ENCODE assay signal across 27 cellular contexts in the genomic region with DNA sequence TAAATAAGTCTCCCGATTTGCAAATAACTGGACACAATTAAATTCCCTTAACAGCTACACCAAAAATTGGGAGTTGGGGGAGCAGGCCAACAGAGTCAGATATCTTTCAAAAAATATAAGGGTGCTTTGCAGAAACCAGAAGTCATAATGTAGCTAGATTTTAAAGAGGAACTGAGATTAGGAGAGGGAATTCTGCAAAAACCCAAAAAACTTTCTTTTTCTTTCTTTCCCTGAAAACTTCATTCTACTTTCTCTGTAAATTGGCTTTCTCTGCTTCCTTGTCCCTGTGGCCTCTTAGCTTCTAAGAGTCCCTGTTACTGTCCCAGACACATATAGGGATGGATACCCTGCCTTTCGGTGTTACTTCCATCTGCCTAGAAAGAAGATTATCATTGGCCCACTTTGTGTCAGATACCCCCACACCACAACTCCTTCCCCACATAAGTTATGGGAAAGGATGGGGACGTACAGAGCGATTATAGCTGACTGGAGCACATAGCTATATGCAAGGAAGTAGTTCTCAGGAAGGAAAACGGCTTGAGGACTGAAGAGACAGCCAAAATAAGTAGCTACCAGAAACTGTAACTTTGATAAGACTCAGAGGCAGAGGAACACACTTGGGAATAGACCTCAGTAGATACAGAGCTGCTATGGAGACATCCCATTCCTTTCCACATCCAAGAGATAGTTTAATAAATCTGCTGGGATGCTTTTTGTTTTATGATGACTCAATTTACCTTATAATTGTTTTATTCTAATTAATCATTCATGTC.
DNase-seq lines count a peak whose midpoint lies in the region; ATAC-seq and TF ChIP-seq lines count a peak whose summit lies in the region.
"Had no signal": no experiment of that assay in that cellular context is flagged by ENCODE, and none has a peak within 500 bp of the region (broad histone marks: within the 10 kb centered on the region; RNA-seq: fewer than 3 reads in every experiment).

No MANE protein-coding gene starts in this region.

- DNase-seq in activated T-cell treated with anti-CD3 and anti-CD28 coated beads, Interleukin-2, amount 50 U/mL, for 72 hours, result no peak
- DNase-seq in activated T-cell treated with anti-CD3 and anti-CD28 coated beads for 4 hours (no peak), PC-3 (no peak), epithelial cell of prostate (ENCODE audit: low read depth, low spot score) (no peak), Ammon's horn (ENCODE audit: low spot score) (no peak), GOT3 (lab: John Stamatoyannopoulos, UW) (no peak), ACHN (no peak)
- DNase-seq in stimulated activated naive CD8-positive, alpha-beta T cell treated with anti-CD3 and anti-CD28 coated beads, Interleukin-15, amount 100 ng/mL, for 72 hours, result no peak
- DNase-seq: activated CD4-positive, alpha-beta T cell treated with anti-CD3 and anti-CD28 coated beads for 48 hours; activated naive CD4-positive, alpha-beta T cell treated with Interleukin-2 at 50 U/mL for 16 hours; activated T-cell treated with anti-CD3 and anti-CD28 coated beads, Interleukin-2, amount 50 U/mL, for 4 hours; amniotic stem cell; brain microvascular endothelial cell; DMS153; effector CD4-positive, alpha-beta T cell; glutamatergic neuron; NCI-H146; right lobe of liver; stimulated activated CD4-positive, alpha-beta T cell treated with anti-CD3 and anti-CD28 coated beads, Interleukin-12 subunit alpha, Interleukin-12 subunit beta, amount 100 ng/mL, for 4 hours; stimulated activated CD4-positive, alpha-beta T cell treated with anti-CD3 and anti-CD28 coated beads, Interleukin-4, amount 100 ng/mL, for 1 hour had no signal

- no peak overlapping the region for H3K9ac ChIP-seq in PC-3 (ENCODE audit: low read length)
- H3K9ac ChIP-seq: GM23248, KMS-11 had no signal

- H3K4me3 Mint-ChIP-seq in activated T-cell treated with anti-CD3 and anti-CD28 coated beads, Interleukin-2, amount 50 U/mL, for 72 hours, result peak overlapping the region in 1 of 2 donors; percentile 28
- peak overlapping the region in 1 of 2 donors; percentile 36 for H3K4me3 Mint-ChIP-seq in stimulated activated naive CD8-positive, alpha-beta T cell treated with anti-CD3 and anti-CD28 coated beads, Interleukin-15, amount 100 ng/mL, for 72 hours
- H3K4me3 Mint-ChIP-seq: activated T-cell treated with anti-CD3 and anti-CD28 coated beads, Interleukin-2, amount 50 U/mL, for 4 hours; stimulated activated effector memory CD8-positive, alpha-beta T cell treated with anti-CD3 and anti-CD28 coated beads, Interleukin-12 subunit alpha, Interleukin-12 subunit beta, amount 100 ng/mL, for 72 hours; T-helper 2 cell treated with Interferon-gamma antibody and Interleukin-4, amounts not matched to agents 5 μg/mL and 100 μg/mL, for 36 hours had no signal

- H3K27ac ChIP-seq in PC-3 (ENCODE audit: low read length) (peak overlapping the region; percentile 70), epithelial cell of prostate (peak overlapping the region; percentile 60)
- H3K27ac ChIP-seq: 22Rv1, brain microvascular endothelial cell, GM23248, KMS-11, right lobe of liver, thoracic aorta, vagina had no signal

- no peaks in the 10 kb centered on the region for H4K20me1 ChIP-seq in PC-3 (ENCODE audit: low read length)

- TF ChIP-seq CTCF in PC-3 (conservative IDR thresholded peaks at IDR 0.05; ENCODE audit: low read depth, low read length), result no peak

- ATAC-seq in activated T-cell treated with anti-CD3 and anti-CD28 coated beads, Interleukin-2, amount 50 U/mL, for 72 hours (replicated peaks in 1 of 2), result no peak
- ATAC-seq in PC-3, result no peak
- no peak for ATAC-seq in stimulated activated naive CD8-positive, alpha-beta T cell treated with anti-CD3 and anti-CD28 coated beads, Interleukin-15, amount 100 ng/mL, for 72 hours

- no peak overlapping the region for H2AFZ ChIP-seq in PC-3 (ENCODE audit: low read length)
- H2AFZ ChIP-seq: GM23248 had no signal

- H3K27ac Mint-ChIP-seq in activated T-cell treated with anti-CD3 and anti-CD28 coated beads, Interleukin-2, amount 50 U/mL, for 72 hours, result peak overlapping the region; percentile 67
- H3K27ac Mint-ChIP-seq in stimulated activated naive CD8-positive, alpha-beta T cell treated with anti-CD3 and anti-CD28 coated beads, Interleukin-15, amount 100 ng/mL, for 72 hours, result peak overlapping the region; percentile 90 to 95
- H3K27ac Mint-ChIP-seq: stimulated activated effector memory CD8-positive, alpha-beta T cell treated with anti-CD3 and anti-CD28 coated beads, Interleukin-12 subunit alpha, Interleukin-12 subunit beta, amount 100 ng/mL, for 72 hours; T-helper 2 cell treated with Interferon-gamma antibody and Interleukin-4, amounts not matched to agents 5 μg/mL and 100 μg/mL, for 36 hours had no signal

- no peaks in the 10 kb centered on the region for H3K9me3 ChIP-seq in PC-3 (ENCODE audit: low read length)
- H3K9me3 ChIP-seq: right lobe of liver, thoracic aorta, vagina had no signal

- in situ Hi-C loops in ACHN (cut with HindIII; ENCODE audit: low pct_ligation_motif_present, low pct_unique_long_range_greater_than_20kb, low sequenced_read_pairs), result no loop called here

- H3K4me1 ChIP-seq in PC-3 (ENCODE audit: insufficient read depth, low read length), result peaks cover 30% of the 10 kb centered on the region

- intact Hi-C loops in PC-3 (cut with micrococcal nuclease), result loop anchor here (2.0 to 10.0 kb wide), 2 partner anchors 33 to 363 kb away; no protein-coding TSS in a partner anchor

- H3K9me2 ChIP-seq in PC-3 (replicated peaks; ENCODE audit: low read length), result no peaks in the 10 kb centered on the region

- peaks cover 6 to 11% of the 10 kb centered on the region in 2 donors for H3K9me3 Mint-ChIP-seq in activated T-cell treated with anti-CD3 and anti-CD28 coated beads, Interleukin-2, amount 50 U/mL, for 72 hours
- peaks cover 16 to 18% of the 10 kb centered on the region in 2 donors for H3K9me3 Mint-ChIP-seq in stimulated activated naive CD8-positive, alpha-beta T cell treated with anti-CD3 and anti-CD28 coated beads, Interleukin-15, amount 100 ng/mL, for 72 hours
- H3K9me3 Mint-ChIP-seq: activated T-cell treated with anti-CD3 and anti-CD28 coated beads, Interleukin-2, amount 50 U/mL, for 4 hours; stimulated activated effector memory CD8-positive, alpha-beta T cell treated with anti-CD3 and anti-CD28 coated beads, Interleukin-12 subunit alpha, Interleukin-12 subunit beta, amount 100 ng/mL, for 72 hours had no signal

- CTCF ChIA-PET in PC-3 (lab: Charles Lee), result interaction anchor here (0.6 kb wide), 1 partner anchor 129 kb away, joined by 3 read pairs; the partner anchor contains the start of gene TGFBR2

- no TSS peak for BruUV-seq in PC-3 (replicated peaks; lab: Mats Ljungman, UMichigan)

- POLR2A ChIA-PET in PC-3 (lab: Charles Lee; ENCODE audit: unreplicated experiment), result no interaction called here

- no peaks in the 10 kb centered on the region for H3K36me3 ChIP-seq in PC-3 (ENCODE audit: low read depth, low read length)
- H3K36me3 ChIP-seq: brain microvascular endothelial cell, right lobe of liver, thoracic aorta, vagina had no signal

- peaks cover 61% of the 10 kb centered on the region for H3K4me1 Mint-ChIP-seq in activated T-cell treated with anti-CD3 and anti-CD28 coated beads, Interleukin-2, amount 50 U/mL, for 72 hours (ENCODE audit: low read depth)
- H3K4me1 Mint-ChIP-seq in stimulated activated naive CD8-positive, alpha-beta T cell treated with anti-CD3 and anti-CD28 coated beads, Interleukin-15, amount 100 ng/mL, for 72 hours, result peaks cover 44% of the 10 kb centered on the region

- peaks cover 11 to 17% of the 10 kb centered on the region in 2 donors for H3K36me3 Mint-ChIP-seq in activated T-cell treated with anti-CD3 and anti-CD28 coated beads, Interleukin-2, amount 50 U/mL, for 72 hours (ENCODE audit: insufficient read depth in 2 of 2)
- H3K36me3 Mint-ChIP-seq: stimulated activated effector memory CD8-positive, alpha-beta T cell treated with anti-CD3 and anti-CD28 coated beads, Interleukin-12 subunit alpha, Interleukin-12 subunit beta, amount 100 ng/mL, for 72 hours had no signal

- no peak overlapping the region for H3K4me3 ChIP-seq in PC-3 (ENCODE audit: low read length)
- H3K4me3 ChIP-seq: GM23248, right lobe of liver, thoracic aorta, vagina had no signal

- H3K27me3 ChIP-seq in PC-3 (ENCODE audit: low read length), result no peaks in the 10 kb centered on the region
- H3K27me3 ChIP-seq: brain microvascular endothelial cell, right lobe of liver, vagina had no signal

- H3K27me3 Mint-ChIP-seq in activated T-cell treated with anti-CD3 and anti-CD28 coated beads, Interleukin-2, amount 50 U/mL, for 72 hours (ENCODE audit: low read depth), result no peaks in the 10 kb centered on the region
- H3K27me3 Mint-ChIP-seq in stimulated activated naive CD8-positive, alpha-beta T cell treated with anti-CD3 and anti-CD28 coated beads, Interleukin-15, amount 100 ng/mL, for 72 hours, result no peaks in the 10 kb centered on the region

- no peaks in the 10 kb centered on the region for H3K79me2 ChIP-seq in PC-3 (ENCODE audit: low read length)

- H3F3A ChIP-seq in PC-3 (ENCODE audit: low read length, unreplicated experiment), result no peaks in the 10 kb centered on the region

- H3K4me2 ChIP-seq in PC-3 (ENCODE audit: low read length), result peak overlapping the region; percentile 39
- H3K4me2 ChIP-seq: KMS-11 had no signal
